Comparison of ENCODE assay signal across 17 cellular contexts in the genomic region with DNA sequence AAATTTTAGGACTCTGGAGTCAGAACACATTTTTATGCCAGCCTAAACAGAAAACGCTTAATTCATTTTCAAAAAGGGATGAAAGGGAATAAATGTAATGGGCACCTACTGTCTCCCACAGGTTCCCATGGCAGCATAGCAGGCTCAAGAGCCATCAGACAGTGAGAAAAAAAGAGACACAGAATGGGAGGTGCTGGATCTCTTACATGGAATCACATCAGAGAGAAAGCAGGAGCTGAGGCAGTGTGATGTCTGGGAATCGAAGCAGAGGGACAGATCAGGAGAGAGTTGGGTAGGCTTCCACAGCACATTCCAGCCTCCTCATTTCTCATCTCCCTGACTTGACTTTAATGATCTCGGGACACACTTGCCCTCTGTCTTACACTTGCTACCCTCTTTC.
"Had no signal": no experiment of that assay in that cellular context is flagged by ENCODE, and none has a peak within 500 bp of the region (broad histone marks: within the 10 kb centered on the region; RNA-seq: fewer than 3 reads in every experiment).

No MANE protein-coding gene starts in this region.

- H3K9me3 ChIP-seq: adrenal gland, gastroesophageal sphincter, left ventricle myocardium inferior, neutrophil, sigmoid colon, spleen, suprapubic skin had no signal

- H3K27ac ChIP-seq: adrenal gland, dorsolateral prefrontal cortex, gastroesophageal sphincter, left ventricle myocardium inferior, neutrophil, parathyroid adenoma, sigmoid colon, spleen, suprapubic skin had no signal

- H2AFZ ChIP-seq: parathyroid adenoma had no signal

- H3K9ac ChIP-seq: parathyroid adenoma had no signal

- H3K4me1 ChIP-seq: adrenal gland, gastroesophageal sphincter, left ventricle myocardium inferior, parathyroid adenoma, sigmoid colon, spleen, suprapubic skin had no signal

- H3K4me3 ChIP-seq: adrenal gland, dorsolateral prefrontal cortex, gastroesophageal sphincter, left ventricle myocardium inferior, sigmoid colon, spleen, suprapubic skin had no signal

- ATAC-seq: gastroesophageal sphincter; naive thymus-derived CD8-positive, alpha-beta T cell had no signal

- H3K27me3 ChIP-seq: adrenal gland, dorsolateral prefrontal cortex, gastroesophageal sphincter, neutrophil, sigmoid colon, spleen, suprapubic skin had no signal

- H3K79me2 ChIP-seq: parathyroid adenoma had no signal

- DNase-seq: activated CD4-positive, alpha-beta memory T cell treated with anti-CD3 and anti-CD28 coated beads, Interleukin-2, amount 10 ng/mL, durations not matched to agents 7 days and 5 days; activated CD4-positive, alpha-beta T cell treated with anti-CD3 and anti-CD28 coated beads for 4 hours; activated effector memory CD4-positive, alpha-beta T cell treated with Interleukin-2 at 50 U/mL for 16 hours; activated T-cell treated with anti-CD3 and anti-CD28 coated beads, Interleukin-2, amount 50 U/mL, for 24 hours; adrenal gland; erythroblast; left ventricle myocardium inferior; mesenchymal stem cell; naive thymus-derived CD8-positive, alpha-beta T cell; sigmoid colon; spleen; trophoblast cell had no signal

- H3K36me3 ChIP-seq: adrenal gland, gastroesophageal sphincter, left ventricle myocardium inferior, neutrophil, sigmoid colon, spleen, suprapubic skin had no signal
